ENCODE assay signal across 8 cellular contexts in the genomic region with DNA sequence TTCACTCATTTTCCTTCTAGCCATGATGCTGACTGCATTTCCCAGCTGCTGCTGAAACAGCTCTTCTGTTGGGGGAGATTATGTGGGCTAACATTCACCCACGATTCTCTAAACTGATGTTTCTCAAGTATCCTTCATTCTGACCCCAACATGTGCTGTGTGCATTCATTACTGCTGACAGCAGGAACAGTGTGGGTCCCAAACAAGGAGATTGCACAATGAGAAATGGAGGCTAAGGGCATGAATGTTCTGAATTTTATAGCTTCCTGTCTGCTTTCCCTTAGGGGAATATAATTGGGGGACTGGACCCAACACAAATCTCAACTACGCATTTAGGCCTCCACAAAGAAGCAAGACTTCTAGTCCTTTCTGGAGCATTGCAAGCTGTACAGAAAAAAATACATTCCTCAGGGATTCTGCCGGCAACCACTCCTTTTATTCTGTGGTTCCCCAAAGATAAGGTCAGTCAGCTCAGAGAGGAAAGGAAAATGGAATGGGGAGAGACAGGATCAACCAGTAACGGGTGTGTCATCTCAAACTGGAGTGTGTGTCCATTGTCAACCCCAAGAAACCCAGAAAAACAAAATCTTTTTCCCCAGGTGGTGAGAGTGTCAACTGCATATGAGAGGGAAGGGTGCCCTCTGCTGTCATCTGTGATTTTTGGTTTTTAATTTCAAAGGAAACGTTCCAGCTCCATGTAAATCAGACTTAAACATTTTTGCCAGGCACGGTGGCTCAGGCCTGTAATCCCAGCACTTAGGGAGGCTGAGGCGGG.
DNase-seq lines count a peak whose midpoint lies in the region; ATAC-seq and TF ChIP-seq lines count a peak whose summit lies in the region.

No MANE protein-coding gene starts in this region.

- POLR2A ChIA-PET in BJ (lab: Charles Lee) (interaction anchor here (1.6 kb wide), 1 partner anchor 512 kb away, joined by 9 read pairs; no protein-coding TSS in a partner anchor), RWPE1 (lab: Yijun Ruan, JAX; ENCODE audit: low non-redundant PET) (no interaction called here)

- no peaks in the 10 kb centered on the region for H3K9me3 ChIP-seq in right atrium auricular region

- H3K27ac ChIP-seq in RWPE1 (peak overlapping the region; percentile 85), right atrium auricular region (peak overlapping the region; percentile 67)

- DNase-seq in BJ (ENCODE audit: low read depth), result peak; percentile 70
- peak; percentile 35 to 51 for DNase-seq in Kasumi-1 (lab: John Stamatoyannopoulos, UW)
- peak; percentile 60 for DNase-seq in RWPE1 (ENCODE audit: low spot score)
- peak; percentile 82 for DNase-seq in astrocyte of the hippocampus (ENCODE audit: low read depth, low spot score)
- no peak for DNase-seq in right atrium auricular region (ENCODE audit: low spot score)
- peak; percentile 69 for DNase-seq in renal cortical epithelial cell (ENCODE audit: low read depth)
- no peak for DNase-seq in NK-92 treated with Interleukin-12 subunit alpha and Interleukin-12 subunit beta, amount 100 ng/mL, for 24 hours (lab: John Stamatoyannopoulos, UW)

- H3K4me3 ChIP-seq in BJ (ENCODE audit: low read depth, low read length) (no peak overlapping the region), right atrium auricular region (no peak overlapping the region)

- H3K36me3 ChIP-seq in BJ (ENCODE audit: control insufficient read depth, insufficient read depth, low read length), result no peaks in the 10 kb centered on the region
- H3K36me3 ChIP-seq in right atrium auricular region, result no peaks in the 10 kb centered on the region

- TF ChIP-seq CTCF in BJ (IDR thresholded peaks at IDR 0.05; ENCODE audit: insufficient read depth, low read depth, low read length) (peak; percentile 37), RWPE1 (conservative IDR thresholded peaks at IDR 0.05; ENCODE audit: low read depth) (peak; percentile 38; the same call in 1 of the 2 replicates), right atrium auricular region (IDR thresholded peaks at IDR 0.05) (peak; percentile 21 to 69)

- ATAC-seq in GM18909 (IDR thresholded peaks at IDR 0.05; ENCODE audit: poor library complexity, unreplicated experiment), result peak; percentile 56

- CTCF ChIA-PET in BJ (lab: Yijun Ruan, JAX), result interaction anchor here (0.6 to 3.2 kb wide), 15 partner anchors 16 to 674 kb away, joined by 3 to 24 read pairs (median 4); partner anchors contain the start of gene TMSB4X
- CTCF ChIA-PET in RWPE1 (lab: Yijun Ruan, JAX), result interaction anchor here (0.6 to 1.6 kb wide), 7 partner anchors 38 to 589 kb away, joined by 3 to 8 read pairs (median 5); no protein-coding TSS in a partner anchor

- H3K27me3 ChIP-seq in BJ (ENCODE audit: control insufficient read depth, insufficient read depth, low read length) (no peaks in the 10 kb centered on the region), right atrium auricular region (no peaks in the 10 kb centered on the region)

- H3K4me1 ChIP-seq in right atrium auricular region, result peaks cover 0 to 5% of the 10 kb centered on the region in 2 donors

Comparison
In these comparisons a context has a peak if more than half of its experiments do, and no peak if none do; other contexts are left out.
1. DNase-seq: peak in BJ (single experiment), Kasumi-1 (2 of 2), RWPE1 (single experiment), astrocyte of the hippocampus (single experiment) and renal cortical epithelial cell (single experiment); none in right atrium auricular region (single experiment) and NK-92 treated with Interleukin-12 subunit alpha and Interleukin-12 subunit beta, amount 100 ng/mL, for 24 hours (single experiment).
2. Peak in every context shown above with its lines, with median percentiles within 50 percentile points of each other: CTCF ChIP-seq.